In the genomic region with DNA sequence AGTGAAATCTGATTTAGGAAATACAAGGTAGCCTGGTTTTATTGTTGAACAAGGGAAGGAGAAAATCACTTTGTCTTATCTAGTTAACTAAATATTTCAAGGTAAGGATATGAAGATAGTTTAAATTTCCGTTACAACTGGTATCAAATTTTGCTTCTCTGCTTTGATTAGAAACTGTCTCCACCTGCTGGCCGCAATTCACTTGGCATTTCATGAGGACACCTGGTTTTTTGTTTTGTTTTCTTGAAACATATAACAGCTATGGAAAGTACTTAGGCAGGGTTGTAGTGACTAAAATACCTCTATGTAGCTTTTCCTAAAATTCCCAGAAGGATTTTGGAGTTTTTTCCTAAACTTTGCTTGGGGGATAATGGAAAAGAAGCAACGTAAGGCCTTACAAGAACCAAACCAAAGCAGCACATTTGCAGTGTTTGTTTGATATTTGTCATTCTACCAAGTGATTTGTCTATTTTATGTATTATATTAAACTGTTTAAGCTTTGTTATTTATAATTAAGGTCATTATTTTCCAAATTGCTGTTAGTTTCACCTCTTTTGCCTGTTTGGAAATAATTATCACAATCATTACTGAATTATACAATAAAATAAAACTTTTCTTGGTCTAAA, we compare ENCODE assay signal across 8 cellular contexts.
DNase-seq lines count a peak whose midpoint lies in the region; ATAC-seq and TF ChIP-seq lines count a peak whose summit lies in the region.

No MANE protein-coding gene starts in this region.

- H3T11ph ChIP-seq in H9 (ENCODE audit: low read length) = no peak overlapping the region

- H2BK120ac ChIP-seq in H9 (ENCODE audit: low read depth, low read length, poor library complexity, severe bottlenecking) = no peak overlapping the region

- no peaks in the 10 kb centered on the region for H3K4me1 ChIP-seq in H9 (ENCODE audit: insufficient read depth, low read length)
- H3K4me1 ChIP-seq in OCI-LY3 (ENCODE audit: low read length) = no peaks in the 10 kb centered on the region
- peaks cover 0 to 6% (median 0%) of the 10 kb centered on the region in 4 donors for H3K4me1 ChIP-seq in sigmoid colon

- H3K27ac ChIP-seq in H9 (ENCODE audit: insufficient read length, low read depth, low read length) (no peak overlapping the region), OCI-LY3 (ENCODE audit: low read length) (no peak overlapping the region), sigmoid colon (no peak overlapping the region)

- no peak overlapping the region for H3K27ac Mint-ChIP-seq in H9

- H3K9ac ChIP-seq in H9 (ENCODE audit: extremely low read depth, insufficient read length, low read length) (no peak overlapping the region), OCI-LY3 (ENCODE audit: low read length) (no peak overlapping the region)

- H4K20me1 ChIP-seq in H9 (ENCODE audit: control insufficient read depth, insufficient read depth, insufficient read length) (no peaks in the 10 kb centered on the region), OCI-LY3 (ENCODE audit: insufficient read depth, low read length) (no peaks in the 10 kb centered on the region)

- WGBS in H9 (ENCODE audit: extremely low coverage, insufficient read length, low lambda C conversion rate) = no CpG with 5 or more reads among the region's 3 CpGs
- 34 to 41% methylated on average over 3 of the region's 3 CpGs for WGBS in sigmoid colon, 2 donors

- H3K36me3 ChIP-seq in OCI-LY3 (replicated peaks; ENCODE audit: low read depth, low read length) (no peaks in the 10 kb centered on the region), sigmoid colon (no peaks in the 10 kb centered on the region)

- H3K9me3 ChIP-seq in H9 (ENCODE audit: control insufficient read depth, low read depth, low read length) (no peaks in the 10 kb centered on the region), OCI-LY3 (ENCODE audit: insufficient read depth, low read length) (no peaks in the 10 kb centered on the region), sigmoid colon (no peaks in the 10 kb centered on the region)

- DNase-seq in CD1c-positive myeloid dendritic cell (ENCODE audit: extremely low spot score) (peak; percentile 50), H9 (no peak), head of caudate nucleus (peak in 39 of 42 donors; percentile 18 to 81 (median 53)), sigmoid colon (no peak)
- DNase-seq in activated gamma-delta T cell treated with anti-CD3 and anti-CD28 coated beads, Interleukin-2, amount 50 U/mL, for 16 hours (ENCODE audit: low read depth) = peak; percentile 9

- H3K56ac ChIP-seq in H9 (ENCODE audit: insufficient read length, low read depth, low read length) = no peak overlapping the region

- no peak overlapping the region for H3K18ac ChIP-seq in H9 (ENCODE audit: insufficient read length, low read depth, low read length)

- H3K27me3 ChIP-seq in H9 (ENCODE audit: insufficient read depth, low read length) (no peaks in the 10 kb centered on the region), OCI-LY3 (ENCODE audit: low read depth, low read length) (no peaks in the 10 kb centered on the region), sigmoid colon (no peaks in the 10 kb centered on the region)

- H4K5ac ChIP-seq in H9 (ENCODE audit: insufficient read length, low read depth, low read length) = no peak overlapping the region

- no peak overlapping the region for H3K4me3 Mint-ChIP-seq in H9

- H3K36me3 Mint-ChIP-seq in H9 (ENCODE audit: insufficient read depth in 1 of 3, low read depth in 3 of 3) = peaks cover 7 to 17% (median 15%) of the 10 kb centered on the region in 3 experiments

- H3K23ac ChIP-seq in H9 (ENCODE audit: insufficient read length, low read depth, low read length) = no peak overlapping the region

- no peaks in the 10 kb centered on the region for H3K79me1 ChIP-seq in H9 (ENCODE audit: insufficient read depth, low read depth, low read length, poor library complexity, severe bottlenecking)

- H2BK20ac ChIP-seq in H9 (ENCODE audit: low read depth, low read length, poor library complexity, severe bottlenecking) = no peak overlapping the region

- TF ChIP-seq CTCF in H9 (conservative IDR thresholded peaks at IDR 0.05) (peak; percentile 85), OCI-LY3 (IDR thresholded peaks at IDR 0.05; ENCODE audit: low read depth, low read length) (peak; percentile 94), sigmoid colon (IDR thresholded peaks at IDR 0.05) (peak; percentile 9 to 56 (median 48))

- no peak overlapping the region for H4K91ac ChIP-seq in H9 (ENCODE audit: insufficient read length, low read depth, low read length)

- peaks cover 12 to 14% of the 10 kb centered on the region in 2 experiments for H3K9me3 Mint-ChIP-seq in H9

- H3K4me1 Mint-ChIP-seq in H9 = no peaks in the 10 kb centered on the region

- no peak overlapping the region for H4K8ac ChIP-seq in H9 (replicated peaks; ENCODE audit: insufficient read length, low read depth, low read length)

- H3K79me2 ChIP-seq in H9 (ENCODE audit: insufficient read depth, low read length) = no peaks in the 10 kb centered on the region
- no peaks in the 10 kb centered on the region for H3K79me2 ChIP-seq in OCI-LY3 (ENCODE audit: low read length)

- intact Hi-C loops in head of caudate nucleus (cut with DNase I) = no loop called here
- intact Hi-C loops in sigmoid colon (cut with DNase I) = loop anchor here (2.0 kb wide), 1 partner anchor 74 kb away; the partner anchor contains the start of gene AHCYL2

- no peak overlapping the region for H2AK5ac ChIP-seq in H9 (ENCODE audit: insufficient read length, low read length)

- no peak overlapping the region for H2BK15ac ChIP-seq in H9 (ENCODE audit: low read depth, low read length)

- no peak for TF ChIP-seq POLR2A in sigmoid colon (IDR thresholded peaks at IDR 0.05)

- H2BK5ac ChIP-seq in H9 (ENCODE audit: insufficient read length, low read length) = no peak overlapping the region

- H3K27me3 Mint-ChIP-seq in H9 (ENCODE audit: low read depth) = no peaks in the 10 kb centered on the region

- H2BK12ac ChIP-seq in H9 (ENCODE audit: insufficient read length, low read depth, low read length) = no peak overlapping the region

- H3K4ac ChIP-seq in H9 (ENCODE audit: low read depth, low read length) = no peak overlapping the region

- H3K4me3 ChIP-seq in OCI-LY3 (ENCODE audit: low read length) (no peak overlapping the region), sigmoid colon (no peak overlapping the region)

- TF ChIP-seq EP300 in sigmoid colon (IDR thresholded peaks at IDR 0.05) = no peak

- no peak overlapping the region for H3K14ac ChIP-seq in H9 (ENCODE audit: insufficient read depth, low read length)

- ATAC-seq in GM21737 (IDR thresholded peaks at IDR 0.05; ENCODE audit: unreplicated experiment) (no peak), GM21515 (IDR thresholded peaks at IDR 0.05; ENCODE audit: unreplicated experiment) (no peak)

- no peaks in the 10 kb centered on the region for H3K23me2 ChIP-seq in H9 (ENCODE audit: insufficient read length, low read depth, low read length, poor library complexity, severe bottlenecking)

- H3K4me2 ChIP-seq in H9 (ENCODE audit: insufficient read depth, insufficient read length, low read length) = no peak overlapping the region
- no peak overlapping the region for H3K4me2 ChIP-seq in OCI-LY3 (ENCODE audit: low read length)

- H2AFZ ChIP-seq in H9 (ENCODE audit: low read length) (no peak overlapping the region), OCI-LY3 (ENCODE audit: low read depth, low read length) (no peak overlapping the region)

Comparison
In these comparisons a context has a peak if more than half of its experiments do, and no peak if none do; other contexts are left out.
1. DNase-seq: peak in CD1c-positive myeloid dendritic cell (single experiment), activated gamma-delta T cell treated with anti-CD3 and anti-CD28 coated beads, Interleukin-2, amount 50 U/mL, for 16 hours (single experiment) and head of caudate nucleus (39 of 42); none in H9 (single experiment) and sigmoid colon (single experiment).
2. Peak in every context shown above with its lines, with median percentiles within 50 percentile points of each other: CTCF ChIP-seq.